Comparison of ENCODE assay signal across 1 cellular context in genomic region chr10:131049051-131049450, GRCh38.
A peak's percentile ranks its signal among the peaks of the same experiment; 100 is the strongest.
TF ChIP-seq lines count a peak whose summit lies in the region.

No MANE protein-coding gene starts in this region.

TF ChIP-seq in WTC11, 78 proteins besides CTCF, POLR2A, EP300 and RAD21 (continued from another document):
- TF ChIP-seq, protein P1, sequence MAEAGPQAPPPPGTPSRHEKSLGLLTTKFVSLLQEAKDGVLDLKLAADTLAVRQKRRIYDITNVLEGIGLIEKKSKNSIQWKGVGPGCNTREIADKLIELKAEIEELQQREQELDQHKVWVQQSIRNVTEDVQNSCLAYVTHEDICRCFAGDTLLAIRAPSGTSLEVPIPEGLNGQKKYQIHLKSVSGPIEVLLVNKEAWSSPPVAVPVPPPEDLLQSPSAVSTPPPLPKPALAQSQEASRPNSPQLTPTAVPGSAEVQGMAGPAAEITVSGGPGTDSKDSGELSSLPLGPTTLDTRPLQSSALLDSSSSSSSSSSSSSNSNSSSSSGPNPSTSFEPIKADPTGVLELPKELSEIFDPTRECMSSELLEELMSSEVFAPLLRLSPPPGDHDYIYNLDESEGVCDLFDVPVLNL (CRISPR knock-in tag; IDR thresholded peaks at IDR 0.05; ENCODE audit: borderline replicate concordance, low read depth) = no peak
- TF ChIP-seq, protein P2, sequence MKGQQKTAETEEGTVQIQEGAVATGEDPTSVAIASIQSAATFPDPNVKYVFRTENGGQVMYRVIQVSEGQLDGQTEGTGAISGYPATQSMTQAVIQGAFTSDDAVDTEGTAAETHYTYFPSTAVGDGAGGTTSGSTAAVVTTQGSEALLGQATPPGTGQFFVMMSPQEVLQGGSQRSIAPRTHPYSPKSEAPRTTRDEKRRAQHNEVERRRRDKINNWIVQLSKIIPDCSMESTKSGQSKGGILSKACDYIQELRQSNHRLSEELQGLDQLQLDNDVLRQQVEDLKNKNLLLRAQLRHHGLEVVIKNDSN (CRISPR knock-in tag; IDR thresholded peaks at IDR 0.05) = no peak
- TF ChIP-seq FOXK1 (CRISPR knock-in tag; IDR thresholded peaks at IDR 0.05) = peak; percentile 71
- no peak for TF ChIP-seq SMAD4 (CRISPR knock-in tag; IDR thresholded peaks at IDR 0.05)
- TF ChIP-seq ZNF232 (CRISPR knock-in tag; IDR thresholded peaks at IDR 0.05) = no peak
